8 cellular contexts compared by ENCODE assay signal in the genomic region with DNA sequence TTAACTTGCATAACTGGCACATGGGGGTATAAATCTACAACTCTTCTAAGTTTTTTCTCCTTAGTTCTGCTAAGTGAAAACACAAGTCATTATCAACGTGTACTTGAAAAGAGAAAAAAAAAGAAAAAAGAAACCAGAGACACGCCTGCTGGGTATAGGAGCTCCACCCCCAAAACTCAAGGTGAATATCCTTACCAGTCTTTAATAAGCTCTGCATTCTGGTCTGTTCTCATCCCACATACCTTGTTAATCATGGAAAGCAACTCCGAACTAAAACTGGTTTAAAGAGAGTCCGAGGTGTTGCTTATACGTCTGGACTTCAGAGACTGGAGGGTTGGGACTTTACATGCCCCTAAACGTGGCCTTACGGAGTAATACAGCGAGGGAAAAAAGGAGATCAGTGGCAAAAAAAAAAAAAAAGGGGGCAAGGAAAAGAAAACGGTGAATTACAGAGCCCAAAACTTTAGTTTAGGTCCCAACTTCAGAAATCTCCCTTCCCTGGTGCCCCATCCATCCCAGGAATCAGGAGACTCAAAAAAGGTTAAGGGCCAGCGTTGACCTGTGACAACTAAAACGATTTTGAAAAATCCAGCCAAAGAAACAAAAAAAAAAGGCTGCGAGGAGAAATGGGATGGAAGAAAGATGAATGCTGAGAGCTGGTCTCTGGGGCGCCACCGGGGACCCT. TPM values are rescaled to one million over a fixed set of nuclear protein-coding genes. Genes with fewer than 3 reads are reported as not detected.
A peak's percentile ranks its signal among the peaks of the same experiment; 100 is the strongest.
DNase-seq lines count a peak whose midpoint lies in the region; ATAC-seq, FAIRE-seq and TF ChIP-seq lines count a peak whose summit lies in the region.

No MANE protein-coding gene starts in this region.

- no peaks in the 10 kb centered on the region for H3K27me3 ChIP-seq in bronchial epithelial cell (ENCODE audit: control insufficient read depth, insufficient read depth, low read length)
- H3K27me3 ChIP-seq in lung (ENCODE audit: control insufficient read depth, insufficient read depth), result no peaks in the 10 kb centered on the region
- no peaks in the 10 kb centered on the region for H3K27me3 ChIP-seq in thyroid gland

- TF ChIP-seq CTCF in GM13977 (IDR thresholded peaks at IDR 0.05; ENCODE audit: extremely low read depth, insufficient read depth, missing control alignments) (no peak), bronchial epithelial cell (IDR thresholded peaks at IDR 0.05; ENCODE audit: insufficient read depth, low read length, severe bottlenecking) (no peak), lung (IDR thresholded peaks at IDR 0.05; ENCODE audit: control extremely low read depth, extremely low read depth) (no peak), thyroid gland (IDR thresholded peaks at IDR 0.05) (no peak)

- H3K36me3 ChIP-seq in bronchial epithelial cell (ENCODE audit: control insufficient read depth, insufficient read depth, low read length) (no peaks in the 10 kb centered on the region), lung (ENCODE audit: control insufficient read depth in 2 of 2, insufficient read depth in 2 of 2, low read length in 2 of 2) (no peaks in the 10 kb centered on the region), thyroid gland (no peaks in the 10 kb centered on the region)

- FAIRE-seq in bronchial epithelial cell (lab: Jason Lieb, UNC), result no peak

- H3K4me1 ChIP-seq in lung (ENCODE audit: control insufficient read depth in 2 of 2, insufficient read depth in 2 of 2, low read length in 2 of 2), result peaks cover 3 to 9% of the 10 kb centered on the region in 2 donors
- H3K4me1 ChIP-seq in thyroid gland, result peaks cover 8 to 25% of the 10 kb centered on the region in 2 donors

- no peaks in the 10 kb centered on the region for H3K9me3 ChIP-seq in lung (ENCODE audit: control insufficient read depth in 2 of 2, insufficient read depth in 1 of 2, low read length in 1 of 2)
- no peaks in the 10 kb centered on the region for H3K9me3 ChIP-seq in thyroid gland

- ATAC-seq in HG03342 (IDR thresholded peaks at IDR 0.05; ENCODE audit: unreplicated experiment), result peak; percentile 22
- ATAC-seq in lung (ENCODE audit: insufficient read depth, low FRiP score), result no peak

- WGBS in lung, 2 donors, result 2% methylated on average over 14 of the region's 14 CpGs
- whole genome bisulfite sequencing in thyroid gland, 2 donors, result 1% methylated on average over 14 of the region's 14 CpGs

- H3K4me3 ChIP-seq in bronchial epithelial cell (ENCODE audit: low read depth, low read length) (peak overlapping the region; percentile 54), lung (peak overlapping the region; percentile 97), thyroid gland (replicated peaks in 1 of 3) (peak overlapping the region in 2 of 3 donors; percentile 63 to 83)

- DNase-seq in AG20443 (ENCODE audit: low spot score) (peak; percentile 37), GM13977 (ENCODE audit: low spot score) (peak; percentile 67), RKO (ENCODE audit: low spot score) (peak; percentile 78), bronchial epithelial cell (ENCODE audit: low read depth) (peak; percentile 68), lung (ENCODE audit: low spot score) (no peak), thyroid gland (peak; percentile 24 to 35), UCSD-AML1 (lab: John Stamatoyannopoulos, UW; ENCODE audit: unreplicated experiment) (no peak)

- in situ Hi-C loops in GM13977 (cut with MboI; ENCODE audit: low pct_unique_long_range_greater_than_20kb, low sequenced_read_pairs, unreplicated experiment), result no loop called here

- H3K27ac ChIP-seq in lung (ENCODE audit: low read depth in 1 of 2, low read length in 1 of 2) (peak overlapping the region; percentile 72 to 89), thyroid gland (peak overlapping the region; percentile 68 to 94 (median 81))

- intact Hi-C loops in thyroid gland (cut with DNase I), result no loop called here

- TF ChIP-seq POLR2A in thyroid gland (IDR thresholded peaks at IDR 0.05), result peak in 1 of 2 donors; percentile 62

RNA-seq across cellular contexts. Expression of a gene that starts 1.0 kb away (rescaled TPM):
- total RNA-seq in bronchial epithelial cell (7.9 and 12.4 TPM in 2 replicates), lung (10 to 100 TPM; 43.9 to 71.6 TPM), thyroid gland (10 to 100 TPM; 46.5 to 68.9 (median 50.2) TPM)
- 10 to 100 TPM; 25.8 to 26.8 TPM for polyA plus RNA-seq in lung

Comparison
In these comparisons a context has a peak if more than half of its experiments do, and no peak if none do; other contexts are left out.
1. DNase-seq: peak in AG20443 (single experiment), GM13977 (single experiment), RKO (single experiment), bronchial epithelial cell (single experiment) and thyroid gland (2 of 2); none in lung (single experiment) and UCSD-AML1 (single experiment).
2. Peak in every context shown above with its lines, with median percentiles within 50 percentile points of each other: H3K4me3 ChIP-seq.